ENCODE assay signal across 8 cellular contexts in the genomic region with DNA sequence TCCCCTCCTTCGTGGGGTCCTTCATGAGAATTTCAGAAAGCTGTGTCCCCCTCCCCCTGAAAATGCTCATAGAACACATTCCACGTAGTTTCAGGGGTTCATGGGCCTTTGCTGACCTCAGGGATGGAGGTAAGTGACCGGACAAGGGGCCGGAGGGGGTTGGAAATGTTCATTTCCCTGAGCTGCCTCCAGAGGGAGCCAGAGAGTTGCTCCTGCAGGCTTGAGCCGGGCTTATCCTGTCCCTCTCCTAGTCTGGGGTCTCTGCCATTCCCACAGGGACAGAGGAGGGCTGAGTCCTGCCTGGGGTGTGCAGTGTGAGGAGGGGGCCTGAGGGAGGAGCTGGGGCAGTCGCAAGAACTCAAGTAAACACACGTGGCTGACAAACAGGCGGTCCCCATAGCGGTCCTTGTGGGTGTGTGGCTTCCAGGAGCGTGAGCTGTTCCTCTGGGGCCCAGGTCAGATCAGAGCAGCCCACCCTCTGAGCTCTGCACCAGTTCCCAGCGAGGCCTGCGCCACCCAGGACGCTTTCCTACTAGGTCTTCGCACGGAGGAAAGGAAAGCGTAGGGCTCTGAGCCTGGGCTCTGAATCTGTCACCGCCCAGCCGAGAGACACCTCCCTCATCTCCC.
DNase-seq lines count a peak whose midpoint lies in the region; ATAC-seq, FAIRE-seq and TF ChIP-seq lines count a peak whose summit lies in the region.

No MANE protein-coding gene starts in this region.

- TF ChIP-seq POLR2A in A549 (IDR thresholded peaks at IDR 0.05; ENCODE audit: low read length): no peak

- H3K9me2 ChIP-seq in SK-N-SH: no peaks in the 10 kb centered on the region

- H3K9ac ChIP-seq in SK-N-SH: no peak overlapping the region

- H3K27ac ChIP-seq in A549 (no peak overlapping the region), SK-N-SH (ENCODE audit: low read depth in 2 of 2, low read length in 1 of 2) (no peak overlapping the region)

- no peak overlapping the region for H2AFZ ChIP-seq in SK-N-SH (ENCODE audit: low read depth)

- H3K4me1 ChIP-seq in A549: no peaks in the 10 kb centered on the region
- H3K4me1 ChIP-seq in SK-N-SH (ENCODE audit: control insufficient read depth in 1 of 2, insufficient read depth in 2 of 2, low read depth in 1 of 2, low read length in 1 of 2): peaks cover 0 to under 1% of the 10 kb centered on the region in 2 experiments; a peak in 1 of 4 replicates

- no peaks in the 10 kb centered on the region for H3F3A ChIP-seq in SK-N-SH (replicated peaks; ENCODE audit: insufficient read depth)

- POLR2A ChIA-PET in A549 (lab: Yijun Ruan, JAX) (no interaction called here), SK-N-SH (lab: Yijun Ruan, JAX) (interaction anchor here (1.0 kb wide), 1 partner anchor 63 kb away, joined by 3 read pairs; a partner anchor contains a TSS)

- 73% methylated on average over 14 of the region's 18 CpGs for WGBS in A549 (ENCODE audit: missing lambda C conversion rate)
- WGBS in SK-N-SH (ENCODE audit: low lambda C conversion rate): 67% methylated on average over 17 of the region's 18 CpGs

- H3K27me3 ChIP-seq in SK-N-SH (ENCODE audit: insufficient read depth): no peaks in the 10 kb centered on the region

- peak in 1 of 2 experiments; percentile 13 for DNase-seq in A549 (ENCODE audit: low read depth in 1 of 2, low spot score in 1 of 2)
- DNase-seq in ELR (ENCODE audit: low read depth): peak; percentile 51
- DNase-seq in SK-N-SH: peak; percentile 84
- peak; percentile 30 for DNase-seq in germinal center (ENCODE audit: low spot score)
- peak; percentile 27 to 35 for DNase-seq in stimulated activated CD4-positive, alpha-beta T cell treated with anti-CD3 and anti-CD28 coated beads, Interleukin-2, amount 100 ng/mL, for 24 hours
- DNase-seq in HCEC 1CT: no peak
- DNase-seq in NCI-H345 (lab: John Stamatoyannopoulos, UW): no peak

- H3K9me3 ChIP-seq in A549 (no peaks in the 10 kb centered on the region), SK-N-SH (no peaks in the 10 kb centered on the region)

- H3K36me3 ChIP-seq in SK-N-SH (replicated peaks in 1 of 2; ENCODE audit: control insufficient read depth in 1 of 2, insufficient read depth in 2 of 2, low read length in 1 of 2): no peaks in the 10 kb centered on the region

- FAIRE-seq in A549 (lab: Jason Lieb, UNC): no peak

- H3K4me2 ChIP-seq in A549: no peak overlapping the region
- no peak overlapping the region for H3K4me2 ChIP-seq in SK-N-SH

- ATAC-seq in A549: peak in 1 of 2 experiments; percentile 52; a peak in 3 of 6 replicates
- ATAC-seq in HG03135 (IDR thresholded peaks at IDR 0.05; ENCODE audit: unreplicated experiment): no peak

- H3K79me2 ChIP-seq in SK-N-SH (ENCODE audit: insufficient read depth): no peaks in the 10 kb centered on the region

- no peaks in the 10 kb centered on the region for H4K20me1 ChIP-seq in SK-N-SH (ENCODE audit: insufficient read depth)

- no peak overlapping the region for H3K4me3 ChIP-seq in A549
- no peak overlapping the region; a peak in 1 of 4 replicates for H3K4me3 ChIP-seq in SK-N-SH (ENCODE audit: low read depth in 2 of 2, low read length in 1 of 2)

- peak; percentile 48 for TF ChIP-seq CTCF in A549 (IDR thresholded peaks at IDR 0.05)
- TF ChIP-seq CTCF in SK-N-SH (IDR thresholded peaks at IDR 0.05): peak; percentile 62

- TF ChIP-seq EP300 in A549 (IDR thresholded peaks at IDR 0.05): no peak
- TF ChIP-seq EP300 in SK-N-SH (IDR thresholded peaks at IDR 0.05; ENCODE audit: borderline replicate concordance in 1 of 2, low read depth in 1 of 2, low read length in 1 of 2): no peak

- peak; percentile 23 to 49; a peak in 2 of 5 replicates for TF ChIP-seq RAD21 in A549 (conservative IDR thresholded peaks at IDR 0.05 in 1 of 2, IDR thresholded peaks at IDR 0.05 in 1 of 2)
- TF ChIP-seq RAD21 in SK-N-SH (IDR thresholded peaks at IDR 0.05; ENCODE audit: low read length): peak; percentile 80

- CTCF ChIA-PET in A549 (lab: Yijun Ruan, JAX) (interaction anchor here (0.9 to 13.8 kb wide), 23 partner anchors 11 to 343 kb away, joined by 3 to 408 read pairs (median 6); no protein-coding TSS in a partner anchor), SK-N-SH (lab: Yijun Ruan, JAX) (interaction anchor here (0.5 to 22.5 kb wide), 41 partner anchors 12 to 1563 kb away, joined by 3 to 1048 read pairs (median 4); a partner anchor contains a TSS)

TF ChIP-seq in A549, 52 proteins besides CTCF, POLR2A, EP300 and RAD21:
- TF ChIP-seq MAFK (IDR thresholded peaks at IDR 0.05; ENCODE audit: partially characterized antibody): no peak
- no peak for TF ChIP-seq NFE2L2 (conservative IDR thresholded peaks at IDR 0.05; ENCODE audit: low read length)
- TF ChIP-seq, protein P1, sequence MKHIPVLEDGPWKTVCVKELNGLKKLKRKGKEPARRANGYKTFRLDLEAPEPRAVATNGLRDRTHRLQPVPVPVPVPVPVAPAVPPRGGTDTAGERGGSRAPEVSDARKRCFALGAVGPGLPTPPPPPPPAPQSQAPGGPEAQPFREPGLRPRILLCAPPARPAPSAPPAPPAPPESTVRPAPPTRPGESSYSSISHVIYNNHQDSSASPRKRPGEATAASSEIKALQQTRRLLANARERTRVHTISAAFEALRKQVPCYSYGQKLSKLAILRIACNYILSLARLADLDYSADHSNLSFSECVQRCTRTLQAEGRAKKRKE (CRISPR knock-in tag; IDR thresholded peaks at IDR 0.05; ENCODE audit: low read depth): no peak
- TF ChIP-seq ESRRA (IDR thresholded peaks at IDR 0.05; ENCODE audit: borderline replicate concordance, low read length): no peak
- no peak for TF ChIP-seq KDM5A (IDR thresholded peaks at IDR 0.05)
- no peak for TF ChIP-seq EHF (CRISPR knock-in tag; IDR thresholded peaks at IDR 0.05)
- TF ChIP-seq, protein P2, sequence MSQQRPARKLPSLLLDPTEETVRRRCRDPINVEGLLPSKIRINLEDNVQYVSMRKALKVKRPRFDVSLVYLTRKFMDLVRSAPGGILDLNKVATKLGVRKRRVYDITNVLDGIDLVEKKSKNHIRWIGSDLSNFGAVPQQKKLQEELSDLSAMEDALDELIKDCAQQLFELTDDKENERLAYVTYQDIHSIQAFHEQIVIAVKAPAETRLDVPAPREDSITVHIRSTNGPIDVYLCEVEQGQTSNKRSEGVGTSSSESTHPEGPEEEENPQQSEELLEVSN (IDR thresholded peaks at IDR 0.05; ENCODE audit: borderline replicate concordance, low read depth): no peak
- no peak for TF ChIP-seq MYC (IDR thresholded peaks at IDR 0.05; ENCODE audit: borderline replicate concordance, low read length)
- TF ChIP-seq ZSCAN20 (CRISPR knock-in tag; IDR thresholded peaks at IDR 0.05): no peak
- TF ChIP-seq, protein P3, sequence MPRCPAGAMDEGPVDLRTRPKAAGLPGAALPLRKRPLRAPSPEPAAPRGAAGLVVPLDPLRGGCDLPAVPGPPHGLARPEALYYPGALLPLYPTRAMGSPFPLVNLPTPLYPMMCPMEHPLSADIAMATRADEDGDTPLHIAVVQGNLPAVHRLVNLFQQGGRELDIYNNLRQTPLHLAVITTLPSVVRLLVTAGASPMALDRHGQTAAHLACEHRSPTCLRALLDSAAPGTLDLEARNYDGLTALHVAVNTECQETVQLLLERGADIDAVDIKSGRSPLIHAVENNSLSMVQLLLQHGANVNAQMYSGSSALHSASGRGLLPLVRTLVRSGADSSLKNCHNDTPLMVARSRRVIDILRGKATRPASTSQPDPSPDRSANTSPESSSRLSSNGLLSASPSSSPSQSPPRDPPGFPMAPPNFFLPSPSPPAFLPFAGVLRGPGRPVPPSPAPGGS (IDR thresholded peaks at IDR 0.05): no peak

TF ChIP-seq in SK-N-SH, 30 proteins besides CTCF, POLR2A, EP300 and RAD21:
- TF ChIP-seq SMC3 (IDR thresholded peaks at IDR 0.05; ENCODE audit: low read depth, low read length) (peak; percentile 47; the same call in 1 of the 2 replicates), SIN3A (IDR thresholded peaks at IDR 0.05; ENCODE audit: borderline replicate concordance, low read depth, low read length) (no peak), TEAD4 (IDR thresholded peaks at IDR 0.05; ENCODE audit: borderline replicate concordance, insufficient read depth) (no peak)
- TF ChIP-seq, protein P4, sequence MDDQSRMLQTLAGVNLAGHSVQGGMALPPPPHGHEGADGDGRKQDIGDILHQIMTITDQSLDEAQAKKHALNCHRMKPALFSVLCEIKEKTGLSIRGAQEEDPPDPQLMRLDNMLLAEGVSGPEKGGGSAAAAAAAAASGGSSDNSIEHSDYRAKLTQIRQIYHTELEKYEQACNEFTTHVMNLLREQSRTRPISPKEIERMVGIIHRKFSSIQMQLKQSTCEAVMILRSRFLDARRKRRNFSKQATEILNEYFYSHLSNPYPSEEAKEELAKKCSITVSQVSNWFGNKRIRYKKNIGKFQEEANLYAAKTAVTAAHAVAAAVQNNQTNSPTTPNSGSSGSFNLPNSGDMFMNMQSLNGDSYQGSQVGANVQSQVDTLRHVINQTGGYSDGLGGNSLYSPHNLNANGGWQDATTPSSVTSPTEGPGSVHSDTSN (IDR thresholded peaks at IDR 0.05): no peak
TF ChIP-seq in SK-N-SH: peak in this region for 1.

Comparison
In these comparisons a context has a peak if more than half of its experiments do, and no peak if none do; other contexts are left out.
1. DNase-seq: peak in ELR (single experiment), SK-N-SH (single experiment), germinal center (single experiment) and stimulated activated CD4-positive, alpha-beta T cell treated with anti-CD3 and anti-CD28 coated beads, Interleukin-2, amount 100 ng/mL, for 24 hours (2 of 2); none in HCEC 1CT (single experiment) and NCI-H345 (single experiment).